11 cellular contexts compared by ENCODE assay signal in genomic region chr7:104976966-104977636, GRCh38. TPM values are rescaled to one million over a fixed set of nuclear protein-coding genes. Genes with fewer than 3 reads are reported as not detected.
DNase-seq lines count a peak whose midpoint lies in the region; ATAC-seq, FAIRE-seq and TF ChIP-seq lines count a peak whose summit lies in the region.
"Had no signal": no experiment of that assay in that cellular context is flagged by ENCODE, and none has a peak within 500 bp of the region (broad histone marks: within the 10 kb centered on the region; RNA-seq: fewer than 3 reads in every experiment).

No MANE protein-coding gene starts in this region.

- H3K27me3 Mint-ChIP-seq in activated naive CD4-positive, alpha-beta T cell treated with anti-CD3 and anti-CD28 coated beads, Interleukin-2, amount 50 U/mL, for 24 hours = no peaks in the 10 kb centered on the region

- no peak overlapping the region for H3K4me3 Mint-ChIP-seq in activated naive CD4-positive, alpha-beta T cell treated with anti-CD3 and anti-CD28 coated beads, Interleukin-2, amount 50 U/mL, for 24 hours

- no peak for FAIRE-seq in GM19239 (lab: Jason Lieb, UNC)

- 6 to 11% methylated on average over 3 of the region's 3 CpGs for WGBS in body of pancreas, 2 donors
- WGBS in tibial nerve, 2 donors = 47 to 60% methylated on average over 3 of the region's 3 CpGs

- H3K4me1 Mint-ChIP-seq in activated naive CD4-positive, alpha-beta T cell treated with anti-CD3 and anti-CD28 coated beads, Interleukin-2, amount 50 U/mL, for 24 hours = peaks cover 13% of the 10 kb centered on the region

- no peak for DNase-seq in activated naive CD4-positive, alpha-beta T cell treated with anti-CD3 and anti-CD28 coated beads, Interleukin-2, amount 50 U/mL, for 72 hours (ENCODE audit: low spot score in 2 of 2)
- DNase-seq in body of pancreas = peak in 1 of 4 donors; percentile 37
- DNase-seq in midbrain (lab: John Stamatoyannopoulos, UW) = peak; percentile 13
- no peak for DNase-seq in tibial nerve (ENCODE audit: low spot score in 2 of 2)
- DNase-seq in GM10266 (ENCODE audit: extremely low spot score) = no peak
- DNase-seq in UCSD-AML1 (lab: John Stamatoyannopoulos, UW; ENCODE audit: unreplicated experiment) = no peak
- no peak for DNase-seq in GM19239 (ENCODE audit: insufficient read length, low spot score)
- DNase-seq: activated CD4-positive, alpha-beta T cell treated with anti-CD3 and anti-CD28 coated beads for 1 hour; NCI-H1436 treated with DMSO at 0.1 percent for 48 hours had no signal

- no peak overlapping the region for H3K4me3 ChIP-seq in body of pancreas
- no peak overlapping the region for H3K4me3 ChIP-seq in tibial nerve

- TF ChIP-seq POLR2A in body of pancreas (IDR thresholded peaks at IDR 0.05) (no peak), tibial nerve (IDR thresholded peaks at IDR 0.05) (no peak)

- H3K36me3 Mint-ChIP-seq in activated naive CD4-positive, alpha-beta T cell treated with anti-CD3 and anti-CD28 coated beads, Interleukin-2, amount 50 U/mL, for 24 hours = no peaks in the 10 kb centered on the region
- peaks cover 0 to 5% of the 10 kb centered on the region in 2 donors for H3K36me3 Mint-ChIP-seq in activated naive CD4-positive, alpha-beta T cell treated with anti-CD3 and anti-CD28 coated beads, Interleukin-2, amount 50 U/mL, for 72 hours

- ATAC-seq in activated naive CD4-positive, alpha-beta T cell treated with anti-CD3 and anti-CD28 coated beads, Interleukin-2, amount 50 U/mL, for 72 hours = no peak
- no peak for ATAC-seq in body of pancreas

- no peaks in the 10 kb centered on the region for H3K9me3 ChIP-seq in body of pancreas
- H3K9me3 ChIP-seq in tibial nerve = no peaks in the 10 kb centered on the region

- no peaks in the 10 kb centered on the region for H3K9me3 Mint-ChIP-seq in activated naive CD4-positive, alpha-beta T cell treated with anti-CD3 and anti-CD28 coated beads, Interleukin-2, amount 50 U/mL, for 24 hours
- no peaks in the 10 kb centered on the region for H3K9me3 Mint-ChIP-seq in activated naive CD4-positive, alpha-beta T cell treated with anti-CD3 and anti-CD28 coated beads, Interleukin-2, amount 50 U/mL, for 72 hours

- peak overlapping the region; percentile 17 for H3K27ac Mint-ChIP-seq in activated naive CD4-positive, alpha-beta T cell treated with anti-CD3 and anti-CD28 coated beads, Interleukin-2, amount 50 U/mL, for 24 hours
- H3K27ac Mint-ChIP-seq in activated naive CD4-positive, alpha-beta T cell treated with anti-CD3 and anti-CD28 coated beads, Interleukin-2, amount 50 U/mL, for 72 hours = no peak overlapping the region

- intact Hi-C loops in body of pancreas (cut with DNase I) = no loop called here

- peak in 1 of 2 donors; percentile 59 for TF ChIP-seq EP300 in tibial nerve (IDR thresholded peaks at IDR 0.05)

- H3K27ac ChIP-seq in body of pancreas (peak overlapping the region in 3 of 4 donors; percentile 35 to 67 (median 56)), tibial nerve (peak overlapping the region; percentile 30 to 98 (median 82))
- H3K27ac ChIP-seq: RWPE1 had no signal

- TF ChIP-seq CTCF in body of pancreas (IDR thresholded peaks at IDR 0.05) (no peak), tibial nerve (IDR thresholded peaks at IDR 0.05) (no peak), GM10266 (IDR thresholded peaks at IDR 0.05; ENCODE audit: control insufficient read depth, insufficient read depth, low read depth, missing control alignments) (no peak)

- peaks cover 52% of the 10 kb centered on the region for H3K4me1 ChIP-seq in body of pancreas
- peaks cover 0 to 83% (median 44%) of the 10 kb centered on the region in 4 donors for H3K4me1 ChIP-seq in tibial nerve

- H3K27me3 ChIP-seq in body of pancreas (no peaks in the 10 kb centered on the region), tibial nerve (no peaks in the 10 kb centered on the region)

- H3K36me3 ChIP-seq in body of pancreas (replicated peaks in 1 of 2; ENCODE audit: insufficient read depth in 1 of 2, low read depth in 2 of 2) (no peaks in the 10 kb centered on the region), tibial nerve (no peaks in the 10 kb centered on the region)

RNA-seq across cellular contexts. Expression of gene KMT2E, which starts 36.9 kb away (rescaled TPM):
- 100 to 1,000 TPM; 105 to 122 TPM for total RNA-seq in activated naive CD4-positive, alpha-beta T cell treated with anti-CD3 and anti-CD28 coated beads, Interleukin-2, amount 50 U/mL, for 72 hours
- total RNA-seq in body of pancreas = 10 to 100 TPM; 48.5 to 67.2 TPM
- total RNA-seq in tibial nerve = 100 to 1,000 TPM in 3 of 4 donors, 10 to 100 TPM in 1; 91.4 to 141 (median 132) TPM
